ENCODE assay signal across 15 cellular contexts in genomic region chr4:164304240-164304639, GRCh38.
A peak's percentile ranks its signal among the peaks of the same experiment; 100 is the strongest.
DNase-seq lines count a peak whose midpoint lies in the region; ATAC-seq and TF ChIP-seq lines count a peak whose summit lies in the region.
"Had no signal": no experiment of that assay in that cellular context is flagged by ENCODE, and none has a peak within 500 bp of the region (broad histone marks: within the 10 kb centered on the region; RNA-seq: fewer than 3 reads in every experiment).

No MANE protein-coding gene starts in this region.

- ATAC-seq in GM19463 (IDR thresholded peaks at IDR 0.05; ENCODE audit: unreplicated experiment) (peak; percentile 86), HG02852 (IDR thresholded peaks at IDR 0.05; ENCODE audit: unreplicated experiment) (peak; percentile 95), HG03558 (IDR thresholded peaks at IDR 0.05; ENCODE audit: extremely low read depth, unreplicated experiment) (peak; percentile 65)
- ATAC-seq: CD8-positive, alpha-beta T cell; mucosa of descending colon had no signal

- no peaks in the 10 kb centered on the region for H3K4me1 ChIP-seq in ascending aorta
- H3K4me1 ChIP-seq: prostate gland, transverse colon had no signal

- DNase-seq in GM10248 (ENCODE audit: extremely low spot score) (peak; percentile 8), ascending aorta (ENCODE audit: low spot score in 2 of 2) (no peak), hippocampal formation (lab: John Stamatoyannopoulos, UW) (no peak)
- DNase-seq in NK-92 treated with Interleukin-12 subunit alpha and Interleukin-12 subunit beta, amount 100 ng/mL, for 24 hours (lab: John Stamatoyannopoulos, UW), result no peak
- DNase-seq in activated T-cell treated with anti-CD3 and anti-CD28 coated beads, Interleukin-2, amount 50 U/mL, for 48 hours, result no peak
- DNase-seq: activated CD4-positive, alpha-beta T cell treated with anti-CD3 and anti-CD28 coated beads for 48 hours; CD8-positive, alpha-beta T cell; mucosa of descending colon; NCI-H446 treated with DMSO at 0.1 percent for 48 hours; transverse colon had no signal

- H3K9me3 ChIP-seq in ascending aorta, result no peaks in the 10 kb centered on the region
- H3K9me3 ChIP-seq: mucosa of descending colon, prostate gland, transverse colon had no signal

- no peak overlapping the region for H3K27ac ChIP-seq in ascending aorta
- H3K27ac ChIP-seq: foreskin keratinocyte, prostate gland, transverse colon had no signal

- H3K4me3 ChIP-seq in ascending aorta, result no peak overlapping the region
- H3K4me3 ChIP-seq: mucosa of descending colon, prostate gland, transverse colon had no signal

- TF ChIP-seq CTCF in GM10248 (IDR thresholded peaks at IDR 0.05; ENCODE audit: control extremely low read depth, extremely low read depth, low read depth, missing control alignments), result no peak
- no peak for TF ChIP-seq CTCF in ascending aorta (IDR thresholded peaks at IDR 0.05)

- no peaks in the 10 kb centered on the region for H3K36me3 ChIP-seq in ascending aorta
- H3K36me3 ChIP-seq: prostate gland, transverse colon had no signal

- CTCF ChIA-PET in GM10248 (lab: Yijun Ruan, JAX), result interaction anchor here (1.7 to 3.2 kb wide), 2 partner anchors 10 to 15 kb away, joined by 4 to 14 read pairs; no protein-coding TSS in a partner anchor

- intact Hi-C loops in ascending aorta (cut with DNase I), result no loop called here

- no peaks in the 10 kb centered on the region for H3K27me3 ChIP-seq in ascending aorta
- H3K27me3 ChIP-seq: foreskin keratinocyte, transverse colon had no signal

- POLR2A ChIA-PET in GM10248 (lab: Yijun Ruan, JAX), result no interaction called here
